ENCODE assay signal across 17 cellular contexts in genomic region chr3:117793684-117794304, GRCh38.
"Had no signal": no experiment of that assay in that cellular context is flagged by ENCODE, and none has a peak within 500 bp of the region (broad histone marks: within the 10 kb centered on the region; RNA-seq: fewer than 3 reads in every experiment).

No MANE protein-coding gene starts in this region.

- H3K4me1 Mint-ChIP-seq: activated CD4-positive, alpha-beta memory T cell treated with anti-CD3 and anti-CD28 coated beads, Interleukin-2, amount 10 ng/mL, durations not matched to agents 7 days and 5 days; natural killer cell; stimulated activated memory B cell treated with anti-CD40 and anti-IgM and Interleukin-4, amounts not matched to agents 10 μg/mL and 1 μg/mL and 100 μg/mL, for 72 hours had no signal

- H3K4me3 Mint-ChIP-seq: activated CD4-positive, alpha-beta memory T cell treated with anti-CD3 and anti-CD28 coated beads, Interleukin-2, amount 10 ng/mL, durations not matched to agents 7 days and 5 days; natural killer cell; stimulated activated memory B cell treated with anti-CD40 and anti-IgM and Interleukin-4, amounts not matched to agents 10 μg/mL and 1 μg/mL and 100 μg/mL, for 72 hours; WTC11 had no signal

- H3K27me3 Mint-ChIP-seq: activated CD4-positive, alpha-beta memory T cell treated with anti-CD3 and anti-CD28 coated beads, Interleukin-2, amount 10 ng/mL, durations not matched to agents 7 days and 5 days; stimulated activated memory B cell treated with anti-CD40 and anti-IgM and Interleukin-4, amounts not matched to agents 10 μg/mL and 1 μg/mL and 100 μg/mL, for 72 hours had no signal

- H3K9me3 Mint-ChIP-seq: stimulated activated memory B cell treated with anti-CD40 and anti-IgM and Interleukin-4, amounts not matched to agents 10 μg/mL and 1 μg/mL and 100 μg/mL, for 72 hours; WTC11 had no signal

- DNase-seq: activated CD4-positive, alpha-beta memory T cell treated with anti-CD3 and anti-CD28 coated beads, Interleukin-2, amount 10 ng/mL, durations not matched to agents 7 days and 5 days; activated CD4-positive, alpha-beta T cell treated with anti-CD3 and anti-CD28 coated beads for 4 hours; activated CD8-positive, alpha-beta memory T cell treated with anti-CD3 and anti-CD28 coated beads, Interleukin-2, amount 50 U/mL, for 4 hours; activated effector memory CD4-positive, alpha-beta T cell treated with anti-CD3 and anti-CD28 coated beads, Interleukin-2, amount 50 U/mL, for 16 hours; activated T-cell treated with anti-CD3 and anti-CD28 coated beads, Interleukin-2, amount 50 U/mL, for 48 hours; foreskin keratinocyte; kidney glomerular epithelial cell; left ventricle myocardium superior; mesenchymal stem cell; natural killer cell; nucleus accumbens; stimulated activated CD4-positive, alpha-beta T cell treated with anti-CD3 and anti-CD28 coated beads, Interleukin-2, amount 100 ng/mL, for 48 hours; T-helper 2 cell; uterus had no signal

- H3K36me3 Mint-ChIP-seq: activated naive CD4-positive, alpha-beta T cell treated with anti-CD3 and anti-CD28 coated beads, Interleukin-2, amount 50 U/mL, for 72 hours; natural killer cell; stimulated activated memory B cell treated with anti-CD40 and anti-IgM and Interleukin-4, amounts not matched to agents 10 μg/mL and 1 μg/mL and 100 μg/mL, for 72 hours; WTC11 had no signal

- H3K27ac Mint-ChIP-seq: activated CD4-positive, alpha-beta memory T cell treated with anti-CD3 and anti-CD28 coated beads, Interleukin-2, amount 10 ng/mL, durations not matched to agents 7 days and 5 days; activated naive CD4-positive, alpha-beta T cell treated with anti-CD3 and anti-CD28 coated beads, Interleukin-2, amount 50 U/mL, for 72 hours; natural killer cell; stimulated activated memory B cell treated with anti-CD40 and anti-IgM and Interleukin-4, amounts not matched to agents 10 μg/mL and 1 μg/mL and 100 μg/mL, for 72 hours; WTC11 had no signal

- ATAC-seq: activated naive CD4-positive, alpha-beta T cell treated with anti-CD3 and anti-CD28 coated beads, Interleukin-2, amount 50 U/mL, for 72 hours; foreskin keratinocyte; left ventricle myocardium superior; natural killer cell; stimulated activated memory B cell treated with anti-CD40 and anti-IgM and Interleukin-4, amounts not matched to agents 10 μg/mL and 1 μg/mL and 100 μg/mL, for 72 hours; WTC11 had no signal
